Comparison of ENCODE assay signal across 15 cellular contexts in genomic region chr12:117724545-117724944, GRCh38.
"Had no signal": no experiment of that assay in that cellular context is flagged by ENCODE, and none has a peak within 500 bp of the region (broad histone marks: within the 10 kb centered on the region; RNA-seq: fewer than 3 reads in every experiment).

No MANE protein-coding gene starts in this region.

- H3K4me1 ChIP-seq: heart left ventricle, left lung, prostate gland, right lobe of liver, tibial artery had no signal

- H3K36me3 ChIP-seq: heart left ventricle, left lung, prostate gland, right lobe of liver, tibial artery had no signal

- FAIRE-seq: frontal cortex, islet of Langerhans had no signal

- DNase-seq: activated CD8-positive, alpha-beta memory T cell treated with anti-CD3 and anti-CD28 coated beads, Interleukin-2, amount 50 U/mL, for 48 hours; activated CD8-positive, alpha-beta T cell treated with anti-CD3 and anti-CD28 coated beads, Interleukin-2, amount 10 ng/mL, durations not matched to agents 7 days and 5 days; activated naive CD8-positive, alpha-beta T cell treated with anti-CD3 and anti-CD28 coated beads, Interleukin-2, amount 10 ng/mL, durations not matched to agents 7 days and 5 days; anterior cingulate cortex; heart left ventricle; left lung; nucleus accumbens; right lobe of liver; tibial artery had no signal

- H3K27me3 ChIP-seq: right lobe of liver, tibial artery had no signal

- H3K27ac ChIP-seq: heart left ventricle, left lung, prostate gland, right lobe of liver, tibial artery, VCaP had no signal

- H3K9me3 ChIP-seq: heart left ventricle, left lung, prostate gland, right lobe of liver, tibial artery had no signal

- ATAC-seq: activated CD8-positive, alpha-beta T cell treated with anti-CD3 and anti-CD28 coated beads, Interleukin-2, amount 10 ng/mL, durations not matched to agents 7 days and 5 days; heart left ventricle; left lung; natural killer cell treated with Interleukin-12 subunit alpha and Interleukin-12 subunit beta and Interleukin-15 and Interleukin-18, amount 100 ng/mL, for 72 hours; right lobe of liver; stimulated activated memory B cell treated with anti-CD40 and anti-IgM and Interleukin-4, amounts not matched to agents 10 μg/mL and 1 μg/mL and 100 μg/mL, for 72 hours had no signal

- H3K4me3 ChIP-seq: heart left ventricle, left lung, prostate gland, right lobe of liver, tibial artery had no signal
